Comparison of ENCODE assay signal across 15 cellular contexts in the genomic region with DNA sequence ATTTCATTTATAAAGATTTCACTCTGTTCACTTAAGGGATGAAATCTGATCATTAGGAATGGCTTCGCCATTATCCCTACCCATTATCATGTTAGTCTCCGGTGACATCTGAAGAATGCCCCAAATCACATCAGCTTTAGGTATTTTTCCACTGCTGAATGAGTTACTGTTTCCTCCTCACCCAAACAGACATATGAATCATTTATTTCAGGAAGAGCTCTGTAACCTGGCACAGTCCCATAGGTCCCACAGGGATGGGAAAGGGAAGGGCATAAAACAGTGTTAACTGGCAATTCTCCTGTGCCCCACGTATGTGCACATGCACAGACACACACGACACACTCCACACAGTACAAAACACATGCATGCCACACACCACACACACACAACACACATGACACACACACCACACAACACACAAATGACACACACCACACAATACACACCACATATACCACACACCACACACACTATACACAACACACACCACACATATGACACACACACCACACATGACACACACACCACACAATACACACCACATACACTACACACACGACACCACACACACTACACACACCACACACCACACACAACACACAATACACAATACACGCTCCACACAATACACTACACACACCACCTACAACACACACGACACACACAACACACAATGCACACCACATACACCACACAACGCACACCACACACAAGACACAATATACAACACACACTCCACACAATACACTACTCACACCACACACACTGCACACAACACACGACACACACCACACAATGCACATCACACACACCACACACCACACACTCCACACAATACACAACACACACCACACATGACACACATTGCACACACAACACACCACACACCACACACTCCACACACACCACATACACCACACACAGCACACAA. TPM values are rescaled to one million over a fixed set of nuclear protein-coding genes. Genes with fewer than 3 reads are reported as not detected.
DNase-seq lines count a peak whose midpoint lies in the region; ATAC-seq, FAIRE-seq and TF ChIP-seq lines count a peak whose summit lies in the region.
"Had no signal": no experiment of that assay in that cellular context is flagged by ENCODE, and none has a peak within 500 bp of the region (broad histone marks: within the 10 kb centered on the region; RNA-seq: fewer than 3 reads in every experiment).

No MANE protein-coding gene starts in this region.

- no peak for DNase-seq in D721Med (ENCODE audit: insufficient read length, low spot score)
- peak; percentile 70 for DNase-seq in LHCN-M2 (ENCODE audit: low read depth)
- DNase-seq in bronchial epithelial cell (ENCODE audit: low read depth) = peak; percentile 43
- DNase-seq in mesenchymal stem cell = peak; percentile 22
- no peak for DNase-seq in hepatocyte (ENCODE audit: low spot score)
- no peak for DNase-seq in putamen (ENCODE audit: low spot score)
- no peak for DNase-seq in activated CD4-positive, alpha-beta T cell treated with anti-CD3 and anti-CD28 coated beads, Interleukin-2, amount 50 U/mL, for 48 hours
- DNase-seq: CD4-positive, CD25-positive, alpha-beta regulatory T cell; NCI-H187 treated with DMSO at 0.1 percent for 48 hours had no signal

- no peak overlapping the region for H2BK15ac ChIP-seq in mesenchymal stem cell (ENCODE audit: low read depth, poor library complexity, severe bottlenecking)

- WGBS in mesenchymal stem cell = 78% methylated on average over 9 of the region's 9 CpGs
- WGBS in hepatocyte (ENCODE audit: low lambda C conversion rate, missing lambda C conversion rate) = 83% methylated on average over 9 of the region's 9 CpGs

- ATAC-seq in GM19467 (IDR thresholded peaks at IDR 0.05; ENCODE audit: unreplicated experiment) = no peak
- ATAC-seq: natural killer cell treated with Interleukin-12 subunit alpha and Interleukin-12 subunit beta and Interleukin-15 and Interleukin-18, amount 100 ng/mL, for 72 hours had no signal

- no peaks in the 10 kb centered on the region for H4K20me1 ChIP-seq in hepatocyte (ENCODE audit: insufficient read depth, poor library complexity, severe bottlenecking)

- H3K79me1 ChIP-seq in mesenchymal stem cell (replicated peaks; ENCODE audit: low read length, poor library complexity, severe bottlenecking) = no peaks in the 10 kb centered on the region

- FAIRE-seq in D721Med (lab: Jason Lieb, UNC) (peak; percentile 70), bronchial epithelial cell (lab: Jason Lieb, UNC) (peak; percentile 100)
- FAIRE-seq: islet of Langerhans, TTC549 had no signal

- H3K27me3 ChIP-seq in bronchial epithelial cell (ENCODE audit: control insufficient read depth, insufficient read depth, low read length) = no peaks in the 10 kb centered on the region
- peaks cover 21 to 28% of the 10 kb centered on the region in 2 experiments for H3K27me3 ChIP-seq in mesenchymal stem cell (ENCODE audit: control insufficient read depth in 1 of 2, insufficient read depth in 1 of 2, low read length in 2 of 2)
- peaks cover 4% of the 10 kb centered on the region for H3K27me3 ChIP-seq in hepatocyte

- no peaks in the 10 kb centered on the region for H3K9me2 ChIP-seq in hepatocyte (replicated peaks; ENCODE audit: insufficient read depth)

- no peak overlapping the region for H2BK120ac ChIP-seq in mesenchymal stem cell (ENCODE audit: low read depth, low read length)

- H4K91ac ChIP-seq in mesenchymal stem cell (ENCODE audit: low read length) = peak overlapping the region; percentile 15

- no peak overlapping the region for H3K23ac ChIP-seq in mesenchymal stem cell (ENCODE audit: low read length in 2 of 2)

- H3K14ac ChIP-seq in mesenchymal stem cell (ENCODE audit: low read length in 2 of 2) = peak overlapping the region in 1 of 2 experiments; percentile 56

- no peak overlapping the region for H2AK5ac ChIP-seq in mesenchymal stem cell (ENCODE audit: low read length, severe bottlenecking)

- H3K9ac ChIP-seq in mesenchymal stem cell (ENCODE audit: low read length) = no peak overlapping the region

- no peak overlapping the region for H3K27ac ChIP-seq in mesenchymal stem cell (ENCODE audit: low read length, poor library complexity, severe bottlenecking)
- H3K27ac ChIP-seq in hepatocyte = no peak overlapping the region
- H3K27ac ChIP-seq: PC-9, spleen had no signal

- no peaks in the 10 kb centered on the region for H3K79me2 ChIP-seq in hepatocyte

- TF ChIP-seq CTCF in D721Med (IDR thresholded peaks at IDR 0.05; ENCODE audit: insufficient read depth, missing control alignments) (no peak), bronchial epithelial cell (IDR thresholded peaks at IDR 0.05; ENCODE audit: insufficient read depth, low read length, severe bottlenecking) (no peak), hepatocyte (IDR thresholded peaks at IDR 0.05; ENCODE audit: poor library complexity) (no peak)

- peak overlapping the region in 1 of 2 experiments; percentile 26 for H3K18ac ChIP-seq in mesenchymal stem cell (ENCODE audit: low read depth in 1 of 2, low read length in 2 of 2)

- no peak overlapping the region for H2BK5ac ChIP-seq in mesenchymal stem cell (ENCODE audit: low read depth, low read length, poor library complexity, severe bottlenecking)

- H3K9me3 ChIP-seq in mesenchymal stem cell (ENCODE audit: control insufficient read depth, low read length) = peaks cover 10% of the 10 kb centered on the region
- no peaks in the 10 kb centered on the region for H3K9me3 ChIP-seq in hepatocyte (ENCODE audit: low read depth)

- no peaks in the 10 kb centered on the region for H3K36me3 ChIP-seq in bronchial epithelial cell (ENCODE audit: control insufficient read depth, insufficient read depth, low read length)
- H3K36me3 ChIP-seq in mesenchymal stem cell (ENCODE audit: control insufficient read depth in 1 of 2, insufficient read depth in 2 of 2, low read depth in 1 of 2, low read length in 2 of 2) = peaks cover 0 to 5% of the 10 kb centered on the region in 2 experiments
- H3K36me3 ChIP-seq in hepatocyte (replicated peaks; ENCODE audit: insufficient read depth, low read depth) = no peaks in the 10 kb centered on the region

- H3K4me2 ChIP-seq in mesenchymal stem cell (ENCODE audit: low read length, poor library complexity, severe bottlenecking) (no peak overlapping the region), hepatocyte (no peak overlapping the region)
- H3K4me2 ChIP-seq: PC-9 had no signal

- H3K4me3 ChIP-seq in bronchial epithelial cell (ENCODE audit: low read depth, low read length) = no peak overlapping the region
- peak overlapping the region in 1 of 2 experiments; percentile 5 for H3K4me3 ChIP-seq in mesenchymal stem cell (ENCODE audit: insufficient read depth in 1 of 2, low read depth in 1 of 2, low read length in 2 of 2)
- no peak overlapping the region for H3K4me3 ChIP-seq in hepatocyte
- H3K4me3 ChIP-seq: PC-9, spleen had no signal

- H4K8ac ChIP-seq in mesenchymal stem cell (ENCODE audit: low read length) = no peak overlapping the region

- H3K4me1 ChIP-seq in mesenchymal stem cell (ENCODE audit: control insufficient read depth, insufficient read depth, low read depth, low read length) (peaks cover 14% of the 10 kb centered on the region), hepatocyte (ENCODE audit: insufficient read depth) (no peaks in the 10 kb centered on the region)
- H3K4me1 ChIP-seq: spleen had no signal

- H2AFZ ChIP-seq in mesenchymal stem cell (ENCODE audit: low read depth, low read length) (no peak overlapping the region), hepatocyte (no peak overlapping the region)
- H2AFZ ChIP-seq: PC-9 had no signal

- no peak overlapping the region for H3K4ac ChIP-seq in mesenchymal stem cell (ENCODE audit: low read depth in 1 of 2, low read length in 2 of 2)

- H2BK12ac ChIP-seq in mesenchymal stem cell (ENCODE audit: low read length in 2 of 2) = no peak overlapping the region

RNA-seq across cellular contexts. Expression of gene TMEM255B, which starts 15.4 kb away (rescaled TPM):
- total RNA-seq in LHCN-M2 (2014; rRNA removed) (7.4 and 9.1 TPM in 2 replicates), bronchial epithelial cell (1.0 and 5.3 TPM in 2 replicates), hepatocyte (0.10 and 1.5 TPM in 2 replicates)
- polyA plus RNA-seq in LHCN-M2 (2012) = 17.1 TPM
- 2.0 TPM for polyA plus RNA-seq in mesenchymal stem cell (2013, experiment 1 of 2)
- 2.2 TPM for polyA plus RNA-seq in mesenchymal stem cell (2013, experiment 2 of 2)
- 4.0 and 6.3 TPM in 2 replicates for polyA plus RNA-seq in hepatocyte

Comparison
In these comparisons a context has a peak if more than half of its experiments do, and no peak if none do; other contexts are left out.
1. DNase-seq: peak in LHCN-M2 (single experiment), bronchial epithelial cell (single experiment) and mesenchymal stem cell (single experiment); none in D721Med (single experiment), hepatocyte (single experiment), putamen (single experiment) and activated CD4-positive, alpha-beta T cell treated with anti-CD3 and anti-CD28 coated beads, Interleukin-2, amount 50 U/mL, for 48 hours (0 of 2).